1 cellular context compared by ENCODE assay signal in genomic region chr2:39164089-39164488, GRCh38.
TF ChIP-seq lines count a peak whose summit lies in the region.

No MANE protein-coding gene starts in this region.

TF ChIP-seq in HepG2, 621 proteins besides CTCF, POLR2A, EP300 and RAD21 (continued from another document):
- TF ChIP-seq HIC2 (CRISPR knock-in tag; IDR thresholded peaks at IDR 0.05; ENCODE audit: low read depth) = no peak
